Comparison of ENCODE assay signal across 2 cellular contexts in genomic region chr2:102005449-102005848, GRCh38.
A peak's percentile ranks its signal among the peaks of the same experiment; 100 is the strongest.
TF ChIP-seq lines count a peak whose summit lies in the region.

No MANE protein-coding gene starts in this region.

TF ChIP-seq in HepG2, 621 proteins besides CTCF, POLR2A, EP300 and RAD21:
- TF ChIP-seq PAXIP1 (CRISPR knock-in tag; conservative IDR thresholded peaks at IDR 0.05) (no peak), ZSCAN21 (CRISPR knock-in tag; IDR thresholded peaks at IDR 0.05; ENCODE audit: borderline replicate concordance) (0 out of 2 replicates have a peak, but pooled peaks have one; percentile 3), MNT (IDR thresholded peaks at IDR 0.05) (peak; percentile 61), ZNF609 (CRISPR knock-in tag; IDR thresholded peaks at IDR 0.05; ENCODE audit: borderline replicate concordance) (no peak), USF2 (IDR thresholded peaks at IDR 0.05; ENCODE audit: low read depth, low read length) (peak; percentile 58), USF2 (CRISPR knock-in tag; IDR thresholded peaks at IDR 0.05; ENCODE audit: borderline replicate concordance) (no peak), RAD51 (IDR thresholded peaks at IDR 0.05; ENCODE audit: borderline replicate concordance) (0 out of 2 replicates have a peak, but pooled peaks have one; percentile 25)

TF ChIP-seq in WTC11, 78 proteins besides CTCF, POLR2A, EP300 and RAD21:
- TF ChIP-seq USF2 (CRISPR knock-in tag; IDR thresholded peaks at IDR 0.05) (0 out of 2 replicates have a peak, but pooled peaks have one; percentile 13), GRHL2 (CRISPR knock-in tag; IDR thresholded peaks at IDR 0.05; ENCODE audit: insufficient replicate concordance, severe bottlenecking) (no peak), SOX15 (CRISPR knock-in tag; IDR thresholded peaks at IDR 0.05) (no peak), ELF4 (CRISPR knock-in tag; IDR thresholded peaks at IDR 0.05; ENCODE audit: low read depth) (no peak), ARID4B (CRISPR knock-in tag; IDR thresholded peaks at IDR 0.05; ENCODE audit: borderline replicate concordance) (no peak), STAT6 (CRISPR knock-in tag; conservative IDR thresholded peaks at IDR 0.05; ENCODE audit: low read depth) (no peak), CREM (CRISPR knock-in tag; IDR thresholded peaks at IDR 0.05) (no peak)
TF ChIP-seq in WTC11: peak in this region for 1.
